ENCODE assay signal across 11 cellular contexts in the genomic region with DNA sequence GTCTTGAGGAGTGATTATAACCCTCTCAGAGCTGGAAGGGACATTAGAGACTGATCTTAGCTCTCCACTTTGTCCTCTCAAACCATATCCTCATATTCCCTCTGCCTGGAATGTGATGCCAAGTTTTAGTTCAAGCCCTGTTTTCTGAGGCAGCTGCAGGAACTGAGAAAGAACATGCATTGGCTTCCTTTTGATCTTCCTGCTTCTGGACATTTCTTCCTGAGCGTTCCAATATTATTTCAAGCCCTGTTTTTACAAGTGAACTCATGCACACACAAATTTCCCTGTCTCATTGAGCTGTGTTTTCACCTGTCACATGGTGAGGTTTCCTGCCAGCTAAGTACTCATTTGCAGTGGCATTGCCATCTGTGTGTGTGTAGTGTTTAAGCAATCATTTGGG. TPM values are rescaled to one million over a fixed set of nuclear protein-coding genes. Genes with fewer than 3 reads are reported as not detected.
DNase-seq lines count a peak whose midpoint lies in the region; ATAC-seq and TF ChIP-seq lines count a peak whose summit lies in the region.
"Had no signal": no experiment of that assay in that cellular context is flagged by ENCODE, and none has a peak within 500 bp of the region (broad histone marks: within the 10 kb centered on the region; RNA-seq: fewer than 3 reads in every experiment).

No MANE protein-coding gene starts in this region.

- H3K9me3 ChIP-seq in left ventricle myocardium inferior (replicated peaks), result no peaks in the 10 kb centered on the region
- H3K9me3 ChIP-seq: breast epithelium had no signal

- H3K4me3 ChIP-seq in left ventricle myocardium inferior, result no peak overlapping the region
- no peak overlapping the region for H3K4me3 ChIP-seq in rectal smooth muscle tissue (ENCODE audit: low read length)
- H3K4me3 ChIP-seq: breast epithelium had no signal

- DNase-seq in LHCN-M2 (ENCODE audit: low read depth) (peak; percentile 17), NCI-H524 (lab: John Stamatoyannopoulos, UW) (peak; percentile 2 to 54), left ventricle myocardium inferior (no peak), occipital lobe (lab: John Stamatoyannopoulos, UW) (no peak)
- DNase-seq in activated CD4-positive, CD25-positive, alpha-beta regulatory T cell (lab: John Stamatoyannopoulos, UW), result no peak
- DNase-seq: activated T-cell treated with anti-CD3 and anti-CD28 coated beads, Interleukin-2, amount 50 U/mL, for 4 hours; NCI-H1048; RPMI8226 had no signal

- H3K4me1 ChIP-seq in left ventricle myocardium inferior (peaks cover 25% of the 10 kb centered on the region), rectal smooth muscle tissue (ENCODE audit: control insufficient read depth, insufficient read depth, low read length) (peaks cover 13% of the 10 kb centered on the region)
- H3K4me1 ChIP-seq: breast epithelium had no signal

- TF ChIP-seq CTCF in left ventricle myocardium inferior (IDR thresholded peaks at IDR 0.05; ENCODE audit: borderline replicate concordance), result no peak

- ATAC-seq in HG02981 (IDR thresholded peaks at IDR 0.05; ENCODE audit: unreplicated experiment), result no peak
- ATAC-seq: activated T-cell treated with anti-CD3 and anti-CD28 coated beads, Interleukin-2, amount 50 U/mL, for 4 hours had no signal

- H3K27me3 ChIP-seq in left ventricle myocardium inferior (ENCODE audit: low read depth) (no peaks in the 10 kb centered on the region), rectal smooth muscle tissue (ENCODE audit: control insufficient read depth, insufficient read depth, low read length) (no peaks in the 10 kb centered on the region)
- H3K27me3 ChIP-seq: breast epithelium had no signal

- H3K36me3 ChIP-seq in left ventricle myocardium inferior, result no peaks in the 10 kb centered on the region
- no peaks in the 10 kb centered on the region for H3K36me3 ChIP-seq in rectal smooth muscle tissue (ENCODE audit: control insufficient read depth, insufficient read depth, low read length)
- H3K36me3 ChIP-seq: breast epithelium had no signal

- peak overlapping the region; percentile 54 for H3K27ac ChIP-seq in left ventricle myocardium inferior (replicated peaks)
- H3K27ac ChIP-seq in rectal smooth muscle tissue (ENCODE audit: low read depth, low read length), result peak overlapping the region; percentile 41
- H3K27ac ChIP-seq: breast epithelium had no signal

- intact Hi-C loops in left ventricle myocardium inferior (cut with micrococcal nuclease), result no loop called here

- no peak overlapping the region for H3K9ac ChIP-seq in rectal smooth muscle tissue (ENCODE audit: low read length)

RNA-seq across cellular contexts. Expression of a gene that starts 17.0 kb away (rescaled TPM):
- total RNA-seq in LHCN-M2 (2014; rRNA removed) (36.0 and 36.8 TPM in 2 replicates), left ventricle myocardium inferior (29.0 TPM), occipital lobe (233 TPM)
- polyA plus RNA-seq in LHCN-M2 (2012), result 17.0 TPM

Comparison
In these comparisons a context has a peak if more than half of its experiments do, and no peak if none do; other contexts are left out.
1. DNase-seq: peak in LHCN-M2 (single experiment) and NCI-H524 (2 of 2); none in left ventricle myocardium inferior (single experiment), occipital lobe (single experiment) and activated CD4-positive, CD25-positive, alpha-beta regulatory T cell (0 of 4).